34 cellular contexts compared by ENCODE assay signal in genomic region chr16:51716195-51716594, GRCh38.
"Had no signal": no experiment of that assay in that cellular context is flagged by ENCODE, and none has a peak within 500 bp of the region (broad histone marks: within the 10 kb centered on the region; RNA-seq: fewer than 3 reads in every experiment).

No MANE protein-coding gene starts in this region.

- DNase-seq: activated effector memory CD4-positive, alpha-beta T cell treated with anti-CD3 and anti-CD28 coated beads, Interleukin-2, amount 50 U/mL, for 16 hours; activated effector memory CD4-positive, alpha-beta T cell treated with Interleukin-2 at 50 U/mL for 16 hours; activated gamma-delta T cell; activated gamma-delta T cell treated with Interleukin-2 at 50 U/mL for 16 hours; activated naive CD4-positive, alpha-beta T cell; activated naive CD4-positive, alpha-beta T cell treated with anti-CD3 and anti-CD28 coated beads for 36 hours; activated naive CD4-positive, alpha-beta T cell treated with anti-CD3 and anti-CD28 coated beads, Interleukin-2, amount 10 ng/mL, durations not matched to agents 7 days and 5 days; activated naive CD4-positive, alpha-beta T cell treated with anti-CD3 and anti-CD28 coated beads, Interleukin-2, amount 50 U/mL, for 16 hours; activated naive CD4-positive, alpha-beta T cell treated with Interleukin-2 at 50 U/mL for 16 hours; activated naive CD8-positive, alpha-beta T cell treated with anti-CD3 and anti-CD28 coated beads for 36 hours; activated naive CD8-positive, alpha-beta T cell treated with anti-CD3 and anti-CD28 coated beads, Interleukin-2, amount 10 ng/mL, durations not matched to agents 7 days and 5 days; activated naive CD8-positive, alpha-beta T cell treated with anti-CD3 and anti-CD28 coated beads, Interleukin-2, amount 50 U/mL, for 24 hours; activated T-cell treated with anti-CD3 and anti-CD28 coated beads, Interleukin-2, amount 50 U/mL, for 1 hour; activated T-cell treated with anti-CD3 and anti-CD28 coated beads, Interleukin-2, amount 50 U/mL, for 24 hours; activated T-cell treated with anti-CD3 and anti-CD28 coated beads, Interleukin-2, amount 50 U/mL, for 4 hours; activated T-cell treated with anti-CD3 and anti-CD28 coated beads, Interleukin-2, amount 50 U/mL, for 48 hours; activated T-cell treated with anti-CD3 and anti-CD28 coated beads, Interleukin-2, amount 50 U/mL, for 72 hours; adrenal gland; amniotic stem cell; amygdala; anterior cingulate cortex; aorta; body of pancreas; brain microvascular endothelial cell; caudate nucleus; central memory CD4-positive, alpha-beta T cell; cerebellar nuclear complex had no signal

- H3K27me3 ChIP-seq: adrenal gland, ascending aorta, body of pancreas, brain microvascular endothelial cell, breast epithelium, cardiac muscle cell had no signal

- FAIRE-seq: astrocyte, bronchial epithelial cell had no signal

- H3K4me3 ChIP-seq: adrenal gland, ascending aorta, body of pancreas, breast epithelium, cardiac muscle cell had no signal

- ATAC-seq: activated naive CD4-positive, alpha-beta T cell treated with anti-CD3 and anti-CD28 coated beads, Interleukin-2, amount 50 U/mL, for 72 hours; activated naive CD8-positive, alpha-beta T cell treated with anti-CD3 and anti-CD28 coated beads, Interleukin-2, amount 50 U/mL, for 24 hours; activated T-cell treated with anti-CD3 and anti-CD28 coated beads, Interleukin-2, amount 50 U/mL, for 4 hours; activated T-cell treated with anti-CD3 and anti-CD28 coated beads, Interleukin-2, amount 50 U/mL, for 72 hours; activated T-helper 17 cell treated with anti-CD3 and anti-CD28 coated beads, Interleukin-2, amount 50 U/mL, for 72 hours; body of pancreas had no signal

- H3K4me1 ChIP-seq: adrenal gland, ascending aorta, body of pancreas, breast epithelium had no signal

- H3K36me3 ChIP-seq: adrenal gland, ascending aorta, brain microvascular endothelial cell, breast epithelium, cardiac muscle cell had no signal

- H3K9me3 ChIP-seq: adrenal gland, ascending aorta, body of pancreas had no signal

- H3K27ac ChIP-seq: adrenal gland, ascending aorta, body of pancreas, brain microvascular endothelial cell, breast epithelium, cardiac muscle cell had no signal
